Comparison of ENCODE assay signal across 16 cellular contexts in the genomic region with DNA sequence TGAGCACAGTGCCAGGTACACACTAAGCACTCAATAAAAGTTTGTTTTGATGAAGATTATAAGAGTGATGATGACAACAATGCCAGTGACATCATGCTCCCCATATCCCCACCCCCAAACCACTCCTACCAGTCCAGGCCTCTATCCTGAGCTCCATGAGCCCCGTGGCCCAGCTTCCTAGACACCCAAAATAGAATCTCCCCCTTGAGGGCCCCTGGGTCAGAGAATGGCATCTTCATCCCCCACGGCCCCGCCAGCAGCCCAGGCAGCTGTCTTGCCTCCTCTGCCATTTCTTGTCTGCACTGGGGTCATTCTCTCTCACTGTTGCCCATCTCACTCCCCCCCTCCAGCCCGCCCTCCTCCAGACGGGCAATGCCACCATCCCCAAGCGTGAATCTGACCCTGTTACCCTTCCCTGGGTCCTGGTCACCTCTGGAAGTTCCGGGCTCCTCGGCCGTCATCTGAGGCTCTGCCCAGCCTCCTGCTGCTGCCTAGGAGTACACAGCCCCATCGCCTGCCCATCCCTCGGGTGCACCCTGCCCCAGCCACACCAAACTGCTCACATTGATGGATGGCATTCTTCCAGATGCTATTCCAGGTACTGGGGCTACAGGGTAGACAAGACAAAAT.
"Had no signal": no experiment of that assay in that cellular context is flagged by ENCODE, and none has a peak within 500 bp of the region (broad histone marks: within the 10 kb centered on the region; RNA-seq: fewer than 3 reads in every experiment).

No MANE protein-coding gene starts in this region.

- H3K36me3 ChIP-seq: pancreas, thyroid gland had no signal

- ATAC-seq: left lobe of liver; natural killer cell; pancreas; right cardiac atrium; stimulated activated naive CD8-positive, alpha-beta T cell treated with anti-CD3 and anti-CD28 coated beads, Interleukin-15, Interleukin-2, amounts not matched to agents 100 U/mL and 50 U/mL, for 24 hours had no signal

- H3K27ac ChIP-seq: epithelial cell of prostate, pancreas, thyroid gland had no signal

- H3K4me3 ChIP-seq: lung, pancreas, thyroid gland had no signal

- H3K27me3 ChIP-seq: thyroid gland had no signal

- H3K9me3 ChIP-seq: pancreas, thyroid gland had no signal

- H3K4me1 ChIP-seq: pancreas, thyroid gland had no signal

- FAIRE-seq: keratinocyte, pancreas had no signal

- DNase-seq: activated CD4-positive, alpha-beta memory T cell treated with anti-CD3 and anti-CD28 coated beads for 36 hours; activated CD4-positive, alpha-beta T cell treated with anti-CD3 and anti-CD28 coated beads for 48 hours; activated naive CD4-positive, alpha-beta T cell treated with anti-CD3 and anti-CD28 coated beads, Interleukin-2, amount 10 ng/mL, durations not matched to agents 7 days and 5 days; activated T-cell treated with anti-CD3 and anti-CD28 coated beads, Interleukin-2, amount 50 U/mL, for 48 hours; amygdala; cortex of kidney; natural killer cell; right cardiac atrium; stimulated activated CD4-positive, alpha-beta T cell treated with anti-CD3 and anti-CD28 coated beads, Interleukin-4, amount 100 ng/mL, for 24 hours; stimulated activated naive CD8-positive, alpha-beta T cell treated with anti-CD3 and anti-CD28 coated beads, Interleukin-15, Interleukin-2, amounts not matched to agents 100 U/mL and 50 U/mL, for 24 hours; thyroid gland had no signal
